1 cellular context compared by ENCODE assay signal in the genomic region with DNA sequence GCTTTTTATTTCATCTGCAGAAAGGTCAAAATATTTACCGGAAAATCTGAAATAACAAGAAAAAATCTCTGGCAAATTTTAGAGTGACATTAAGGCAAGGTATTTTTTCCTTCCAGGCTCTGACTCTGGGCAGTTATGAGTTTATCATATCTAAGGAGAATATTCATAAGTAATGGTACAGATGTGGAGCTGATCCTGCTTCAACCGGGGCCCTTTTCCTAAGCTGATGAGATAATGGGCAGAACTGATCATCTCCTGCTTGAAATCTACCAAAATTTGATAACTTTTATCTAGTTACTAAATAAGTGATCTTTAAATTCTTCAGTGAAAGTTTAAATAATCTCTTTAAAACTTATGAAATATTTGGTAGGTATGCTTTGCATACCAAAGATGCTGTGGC.
TF ChIP-seq lines count a peak whose summit lies in the region.

No MANE protein-coding gene starts in this region.

TF ChIP-seq in IMR-90, 13 proteins besides CTCF, POLR2A, EP300 and RAD21 (continued from another document):
- TF ChIP-seq RFX5 (IDR thresholded peaks at IDR 0.05; ENCODE audit: low read depth, low read length), result no peak
- TF ChIP-seq RCOR1 (IDR thresholded peaks at IDR 0.05; ENCODE audit: insufficient replicate concordance, low read length), result no peak
- TF ChIP-seq, protein P1, sequence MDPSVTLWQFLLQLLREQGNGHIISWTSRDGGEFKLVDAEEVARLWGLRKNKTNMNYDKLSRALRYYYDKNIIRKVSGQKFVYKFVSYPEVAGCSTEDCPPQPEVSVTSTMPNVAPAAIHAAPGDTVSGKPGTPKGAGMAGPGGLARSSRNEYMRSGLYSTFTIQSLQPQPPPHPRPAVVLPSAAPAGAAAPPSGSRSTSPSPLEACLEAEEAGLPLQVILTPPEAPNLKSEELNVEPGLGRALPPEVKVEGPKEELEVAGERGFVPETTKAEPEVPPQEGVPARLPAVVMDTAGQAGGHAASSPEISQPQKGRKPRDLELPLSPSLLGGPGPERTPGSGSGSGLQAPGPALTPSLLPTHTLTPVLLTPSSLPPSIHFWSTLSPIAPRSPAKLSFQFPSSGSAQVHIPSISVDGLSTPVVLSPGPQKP (IDR thresholded peaks at IDR 0.05; ENCODE audit: borderline replicate concordance, low read depth, low read length), result no peak
